Comparison of ENCODE assay signal across 12 cellular contexts in the genomic region with DNA sequence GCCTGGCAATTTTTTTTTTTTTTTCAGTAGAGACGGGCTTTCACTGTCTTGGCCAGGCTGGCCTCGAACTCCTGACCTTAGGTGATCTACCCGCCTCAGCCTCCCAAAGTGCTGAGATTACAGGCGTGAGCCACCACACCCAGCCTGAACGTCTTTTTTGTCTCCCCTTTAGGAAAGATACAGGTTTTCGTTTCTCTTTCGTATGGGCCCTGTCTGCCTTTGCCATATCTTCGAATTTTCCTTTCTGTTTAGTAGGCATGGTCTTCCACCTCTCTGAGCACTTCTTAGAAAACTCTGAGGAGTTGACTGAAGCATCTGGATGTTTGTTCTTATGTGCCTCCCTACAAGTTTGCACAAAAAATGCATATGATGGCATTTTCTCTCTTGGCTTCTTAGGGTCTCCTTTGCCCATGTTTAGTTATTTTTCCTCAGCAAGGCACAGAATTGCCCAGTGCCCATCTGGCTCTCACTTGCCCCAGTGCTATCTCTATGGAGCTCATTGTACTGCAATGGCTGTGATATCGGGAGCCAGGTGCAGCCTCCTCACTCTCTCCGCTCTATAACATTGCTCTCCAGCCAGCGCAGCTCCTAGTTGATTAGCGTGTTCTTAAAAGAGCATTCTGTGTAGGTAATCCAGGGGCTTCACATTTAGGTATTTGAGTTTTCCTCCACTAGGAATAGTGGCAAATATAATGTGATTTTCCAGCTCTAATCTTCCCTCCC. TPM values are rescaled to one million over a fixed set of nuclear protein-coding genes. Genes with fewer than 3 reads are reported as not detected.
DNase-seq lines count a peak whose midpoint lies in the region; ATAC-seq and TF ChIP-seq lines count a peak whose summit lies in the region.
"Had no signal": no experiment of that assay in that cellular context is flagged by ENCODE, and none has a peak within 500 bp of the region (broad histone marks: within the 10 kb centered on the region; RNA-seq: fewer than 3 reads in every experiment).

No MANE protein-coding gene starts in this region.

- H3K9me2 ChIP-seq in hepatocyte (replicated peaks; ENCODE audit: insufficient read depth): no peaks in the 10 kb centered on the region

- H3K79me2 ChIP-seq in hepatocyte: peaks cover 6% of the 10 kb centered on the region

- no peaks in the 10 kb centered on the region for H4K20me1 ChIP-seq in hepatocyte (ENCODE audit: insufficient read depth, poor library complexity, severe bottlenecking)

- H3K27me3 ChIP-seq in hepatocyte (no peaks in the 10 kb centered on the region), rectal smooth muscle tissue (ENCODE audit: control insufficient read depth, insufficient read depth, low read length) (no peaks in the 10 kb centered on the region)

- H3K27ac ChIP-seq in 22Rv1 (peak overlapping the region; percentile 5; the same call in 1 of the 2 replicates), adipose tissue (ENCODE audit: low read depth, low read length) (peak overlapping the region; percentile 42), hepatocyte (peak overlapping the region; percentile 44), rectal smooth muscle tissue (ENCODE audit: low read depth, low read length) (peak overlapping the region; percentile 1)

- H3K36me3 ChIP-seq in hepatocyte (replicated peaks; ENCODE audit: insufficient read depth, low read depth) (no peaks in the 10 kb centered on the region), rectal smooth muscle tissue (ENCODE audit: control insufficient read depth, insufficient read depth, low read length) (peaks cover 4% of the 10 kb centered on the region)

- no peak overlapping the region for H3K4me2 ChIP-seq in hepatocyte

- H3K9me3 ChIP-seq in hepatocyte (ENCODE audit: low read depth): no peaks in the 10 kb centered on the region

- DNase-seq in hepatocyte (ENCODE audit: low spot score): no peak
- no peak for DNase-seq in Ammon's horn (ENCODE audit: low spot score)
- no peak for DNase-seq in HCEC 1CT
- no peak for DNase-seq in C1 segment of cervical spinal cord (lab: John Stamatoyannopoulos, UW)
- DNase-seq: activated T-cell treated with anti-CD3 and anti-CD28 coated beads for 4 hours, DMS153, trophoblast cell had no signal

- no peak for TF ChIP-seq CTCF in 22Rv1 (IDR thresholded peaks at IDR 0.05)
- no peak for TF ChIP-seq CTCF in hepatocyte (IDR thresholded peaks at IDR 0.05; ENCODE audit: poor library complexity)

- no peak for ATAC-seq in HG02973 (IDR thresholded peaks at IDR 0.05; ENCODE audit: unreplicated experiment)
- ATAC-seq: WTC11 had no signal

- no peak overlapping the region for H2AFZ ChIP-seq in hepatocyte

- 79 to 89% (median 83%) methylated on average over 11 to 12 of the region's 12 CpGs for WGBS in adipose tissue, 3 donors
- WGBS in hepatocyte (ENCODE audit: low lambda C conversion rate, missing lambda C conversion rate): 90% methylated on average over 12 of the region's 12 CpGs

- H3K9ac ChIP-seq in rectal smooth muscle tissue (ENCODE audit: low read length): no peak overlapping the region

- H3K4me1 ChIP-seq in hepatocyte (ENCODE audit: insufficient read depth): peaks cover 21% of the 10 kb centered on the region
- peaks cover 11% of the 10 kb centered on the region for H3K4me1 ChIP-seq in rectal smooth muscle tissue (ENCODE audit: control insufficient read depth, insufficient read depth, low read length)

- no peak overlapping the region for H3K4me3 ChIP-seq in hepatocyte
- no peak overlapping the region for H3K4me3 ChIP-seq in rectal smooth muscle tissue (ENCODE audit: low read length)

RNA-seq across cellular contexts. Expression of a gene that starts 48.0 kb away (rescaled TPM):
- polyA plus RNA-seq in adipose tissue (10 to 100 TPM in 2 of 3 donors, 1 to 10 TPM in 1; 4.7 to 28.5 (median 13.4) TPM), hepatocyte (11.7 and 12.1 TPM in 2 replicates)
- total RNA-seq in hepatocyte: 51.1 and 59.7 TPM in 2 replicates
